19 cellular contexts compared by ENCODE assay signal in genomic region chr7:36597099-36597773, GRCh38.
DNase-seq lines count a peak whose midpoint lies in the region; TF ChIP-seq lines count a peak whose summit lies in the region.
"Had no signal": no experiment of that assay in that cellular context is flagged by ENCODE, and none has a peak within 500 bp of the region (broad histone marks: within the 10 kb centered on the region; RNA-seq: fewer than 3 reads in every experiment).

No MANE protein-coding gene starts in this region.

- H3K27ac ChIP-seq in VCaP (peak overlapping the region; percentile 54), hepatocyte (peak overlapping the region; percentile 60)

- no peak for DNase-seq in activated naive CD4-positive, alpha-beta T cell treated with anti-CD3 and anti-CD28 coated beads, Interleukin-2, amount 10 ng/mL, durations not matched to agents 7 days and 5 days
- DNase-seq in hepatocyte (ENCODE audit: low spot score), result no peak
- DNase-seq in DMS 273 (lab: John Stamatoyannopoulos, UW; ENCODE audit: unreplicated experiment), result no peak
- DNase-seq in Kasumi-1 (lab: John Stamatoyannopoulos, UW), result no peak
- DNase-seq in NCI-H524 (lab: John Stamatoyannopoulos, UW), result no peak
- DNase-seq in H4 (ENCODE audit: low spot score), result no peak
- DNase-seq: activated B cell treated with CpG ODN at 0.5 μM for 24 hours; activated CD8-positive, alpha-beta memory T cell treated with anti-CD3 and anti-CD28 coated beads for 24 hours; cortex of kidney; H9; NCI-H1048; NCI-H1930; SIG-M5; stimulated activated CD4-positive, alpha-beta T cell treated with anti-CD3 and anti-CD28 coated beads, Interleukin-15, amount 100 ng/mL, for 24 hours; T-cell had no signal

- 63% methylated on average over 6 of the region's 6 CpGs for WGBS in hepatocyte (ENCODE audit: low lambda C conversion rate, missing lambda C conversion rate)

- H3K4me3 ChIP-seq in hepatocyte, result no peak overlapping the region

- H3K36me3 Mint-ChIP-seq in activated naive CD4-positive, alpha-beta T cell treated with anti-CD3 and anti-CD28 coated beads, Interleukin-2, amount 50 U/mL, for 24 hours, result peaks cover 4% of the 10 kb centered on the region
- no peaks in the 10 kb centered on the region for H3K36me3 Mint-ChIP-seq in activated naive CD4-positive, alpha-beta T cell treated with anti-CD3 and anti-CD28 coated beads, Interleukin-2, amount 10 ng/mL, durations not matched to agents 7 days and 5 days

- TF ChIP-seq CTCF in VCaP (conservative IDR thresholded peaks at IDR 0.05) (no peak), hepatocyte (IDR thresholded peaks at IDR 0.05; ENCODE audit: poor library complexity) (no peak)

- CTCF ChIA-PET in activated naive CD4-positive, alpha-beta T cell treated with anti-CD3 and anti-CD28 coated beads, Interleukin-2, amount 10 ng/mL, durations not matched to agents 7 days and 5 days (lab: Charles Lee), result no interaction called here

- peaks cover 9% of the 10 kb centered on the region for H3K4me1 ChIP-seq in hepatocyte (ENCODE audit: insufficient read depth)

- H3K4me1 Mint-ChIP-seq in activated naive CD4-positive, alpha-beta T cell treated with anti-CD3 and anti-CD28 coated beads, Interleukin-2, amount 50 U/mL, for 24 hours, result peaks cover 29% of the 10 kb centered on the region
- H3K4me1 Mint-ChIP-seq in activated naive CD4-positive, alpha-beta T cell treated with anti-CD3 and anti-CD28 coated beads, Interleukin-2, amount 10 ng/mL, durations not matched to agents 7 days and 5 days, result peaks cover 23% of the 10 kb centered on the region
- H3K4me1 Mint-ChIP-seq: activated B cell treated with CpG ODN at 0.5 μM for 24 hours had no signal

- no peaks in the 10 kb centered on the region for H3K27me3 Mint-ChIP-seq in activated naive CD4-positive, alpha-beta T cell treated with anti-CD3 and anti-CD28 coated beads, Interleukin-2, amount 50 U/mL, for 24 hours
- H3K27me3 Mint-ChIP-seq in activated naive CD4-positive, alpha-beta T cell treated with anti-CD3 and anti-CD28 coated beads, Interleukin-2, amount 10 ng/mL, durations not matched to agents 7 days and 5 days, result no peaks in the 10 kb centered on the region
- H3K27me3 Mint-ChIP-seq: activated B cell treated with CpG ODN at 0.5 μM for 24 hours, T-cell had no signal

- H4K20me1 ChIP-seq in hepatocyte (ENCODE audit: insufficient read depth, poor library complexity, severe bottlenecking), result no peaks in the 10 kb centered on the region

- H3K9me3 Mint-ChIP-seq in activated naive CD4-positive, alpha-beta T cell treated with anti-CD3 and anti-CD28 coated beads, Interleukin-2, amount 50 U/mL, for 24 hours, result no peaks in the 10 kb centered on the region
- no peaks in the 10 kb centered on the region for H3K9me3 Mint-ChIP-seq in activated naive CD4-positive, alpha-beta T cell treated with anti-CD3 and anti-CD28 coated beads, Interleukin-2, amount 10 ng/mL, durations not matched to agents 7 days and 5 days
- H3K9me3 Mint-ChIP-seq: activated B cell treated with CpG ODN at 0.5 μM for 24 hours; activated T-helper 2 cell treated with anti-CD3 and anti-CD28 coated beads, Interferon-gamma antibody, Interleukin-2, Interleukin-4, amounts not matched to agents 10 μg/mL and 5 μg/mL and 100 μg/mL, durations not matched to agents 14 hours and 24 hours and 36 hours; H9; nephron; T-cell had no signal

- H3K36me3 ChIP-seq in hepatocyte (replicated peaks; ENCODE audit: insufficient read depth, low read depth), result no peaks in the 10 kb centered on the region

- H3K4me3 Mint-ChIP-seq in activated naive CD4-positive, alpha-beta T cell treated with anti-CD3 and anti-CD28 coated beads, Interleukin-2, amount 50 U/mL, for 24 hours, result no peak overlapping the region
- no peak overlapping the region for H3K4me3 Mint-ChIP-seq in activated naive CD4-positive, alpha-beta T cell treated with anti-CD3 and anti-CD28 coated beads, Interleukin-2, amount 10 ng/mL, durations not matched to agents 7 days and 5 days
- H3K4me3 Mint-ChIP-seq: activated B cell treated with CpG ODN at 0.5 μM for 24 hours, H9, nephron, T-cell had no signal

- no peaks in the 10 kb centered on the region for H3K79me2 ChIP-seq in hepatocyte

- peak overlapping the region; percentile 19 for H3K27ac Mint-ChIP-seq in activated naive CD4-positive, alpha-beta T cell treated with anti-CD3 and anti-CD28 coated beads, Interleukin-2, amount 50 U/mL, for 24 hours
- H3K27ac Mint-ChIP-seq in activated naive CD4-positive, alpha-beta T cell treated with anti-CD3 and anti-CD28 coated beads, Interleukin-2, amount 10 ng/mL, durations not matched to agents 7 days and 5 days, result no peak overlapping the region
- H3K27ac Mint-ChIP-seq: activated B cell treated with CpG ODN at 0.5 μM for 24 hours, nephron, T-cell had no signal

- H2AFZ ChIP-seq in hepatocyte, result no peak overlapping the region

- H3K9me2 ChIP-seq in hepatocyte (replicated peaks; ENCODE audit: insufficient read depth), result no peaks in the 10 kb centered on the region

- peaks cover 4% of the 10 kb centered on the region for H3K27me3 ChIP-seq in hepatocyte

- peak overlapping the region; percentile 11 for H3K4me2 ChIP-seq in hepatocyte

- H3K9me3 ChIP-seq in hepatocyte (ENCODE audit: low read depth), result no peaks in the 10 kb centered on the region
